20 cellular contexts compared by ENCODE assay signal in genomic region chr13:95195146-95195545, GRCh38.
DNase-seq lines count a peak whose midpoint lies in the region; TF ChIP-seq lines count a peak whose summit lies in the region.
"Had no signal": no experiment of that assay in that cellular context is flagged by ENCODE, and none has a peak within 500 bp of the region (broad histone marks: within the 10 kb centered on the region; RNA-seq: fewer than 3 reads in every experiment).

No MANE protein-coding gene starts in this region.

- no peak overlapping the region for H3K27ac ChIP-seq in RWPE1
- H3K27ac ChIP-seq: A549, BLaER1, SK-N-MC had no signal

- POLR2A ChIA-PET in RWPE1 (lab: Yijun Ruan, JAX; ENCODE audit: low non-redundant PET): no interaction called here

- CTCF ChIA-PET in RWPE1 (lab: Yijun Ruan, JAX): no interaction called here

- DNase-seq in Ammon's horn (ENCODE audit: low spot score) (peak; percentile 50), UCSD-AML1 (lab: John Stamatoyannopoulos, UW; ENCODE audit: unreplicated experiment) (peak; percentile 15), medulla oblongata (ENCODE audit: extremely low spot score) (peak; percentile 74), renal cortical epithelial cell (ENCODE audit: low read depth) (peak; percentile 51), NCI-H524 (lab: John Stamatoyannopoulos, UW) (no peak), RWPE1 (ENCODE audit: low spot score) (no peak)
- DNase-seq in effector CD8-positive, alpha-beta T cell (lab: John Stamatoyannopoulos, UW): no peak
- DNase-seq: CD4-positive, alpha-beta T cell; COR-L47; DND-41; Kasumi-1; NCI-H1694 treated with DMSO at 0.1 percent for 48 hours; NCI-H2081 treated with DMSO at 0.1 percent for 48 hours; NCI-H2171 treated with DMSO at 0.1 percent for 48 hours; NCI-H526; SHP77; SW 1271 had no signal

- TF ChIP-seq CTCF in RWPE1 (conservative IDR thresholded peaks at IDR 0.05; ENCODE audit: low read depth): no peak

Comparison
In these comparisons a context has a peak if more than half of its experiments do, and no peak if none do; other contexts are left out.
1. DNase-seq: peak in Ammon's horn (single experiment), UCSD-AML1 (single experiment), medulla oblongata (single experiment) and renal cortical epithelial cell (single experiment); none in effector CD8-positive, alpha-beta T cell (single experiment), NCI-H524 (0 of 2) and RWPE1 (single experiment).